In the genomic region with DNA sequence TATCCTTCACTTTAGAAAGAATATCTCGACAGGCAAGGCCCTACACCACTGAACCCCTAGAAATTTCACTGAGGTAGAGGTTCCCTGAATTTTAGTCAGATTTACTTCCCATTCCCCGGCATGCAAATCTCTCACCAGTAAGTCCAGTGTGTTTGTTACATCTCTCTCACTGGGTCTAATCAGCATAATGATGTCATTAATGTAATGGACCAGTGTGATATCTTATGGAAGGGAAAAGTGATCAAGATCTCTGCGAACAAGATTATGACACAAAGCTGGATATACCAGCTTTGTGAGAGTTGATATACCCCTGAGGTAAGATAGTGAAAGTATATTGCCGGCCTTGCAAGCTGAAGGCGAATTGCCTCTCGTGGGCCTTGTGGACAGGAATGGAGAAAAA, we compare ENCODE assay signal across 32 cellular contexts. TPM values are rescaled to one million over a fixed set of nuclear protein-coding genes. Genes with fewer than 3 reads are reported as not detected.
DNase-seq lines count a peak whose midpoint lies in the region; ATAC-seq, FAIRE-seq and TF ChIP-seq lines count a peak whose summit lies in the region.
"Had no signal": no experiment of that assay in that cellular context is flagged by ENCODE, and none has a peak within 500 bp of the region (broad histone marks: within the 10 kb centered on the region; RNA-seq: fewer than 3 reads in every experiment).

No MANE protein-coding gene starts in this region.

- ATAC-seq in HepG2 (no peak), right lobe of liver (no peak), K562 (no peak), gastrocnemius medialis (no peak)
- no peak for ATAC-seq in stimulated activated memory B cell treated with anti-CD40 and anti-IgM and Interleukin-4, amounts not matched to agents 10 μg/mL and 1 μg/mL and 100 μg/mL, for 72 hours
- ATAC-seq: GM12878 had no signal

- TF ChIP-seq EP300 in HepG2 (IDR thresholded peaks at IDR 0.05; ENCODE audit: low read depth in 2 of 2, low read length in 2 of 2) = no peak
- TF ChIP-seq EP300 in HepG2 (CRISPR knock-in tag; IDR thresholded peaks at IDR 0.05; ENCODE audit: borderline replicate concordance) = no peak
- no peak for TF ChIP-seq EP300 in K562 (IDR thresholded peaks at IDR 0.05; ENCODE audit: low read length)

- H3K36me3 ChIP-seq in HepG2 (replicated peaks in 1 of 2; ENCODE audit: control insufficient read depth in 1 of 2, insufficient read depth in 2 of 2, low read length in 2 of 2) = no peaks in the 10 kb centered on the region
- H3K36me3 ChIP-seq in right lobe of liver = no peaks in the 10 kb centered on the region
- H3K36me3 ChIP-seq in HEK293 (ENCODE audit: control insufficient read depth in 2 of 2, insufficient read depth in 1 of 2, low read length in 2 of 2) = no peaks in the 10 kb centered on the region
- no peaks in the 10 kb centered on the region for H3K36me3 ChIP-seq in K562 (ENCODE audit: control insufficient read depth, insufficient read depth, low read length)
- no peaks in the 10 kb centered on the region for H3K36me3 ChIP-seq in gastrocnemius medialis
- H3K36me3 ChIP-seq: BE2C, BLaER1 had no signal

- CTCF ChIA-PET in HepG2 (lab: Yijun Ruan, JAX; ENCODE audit: low intra/inter-chr PET ratio, low total read pairs) = no interaction called here
- CTCF ChIA-PET in HEK293 (lab: Yijun Ruan, JAX) = interaction anchor here (1.2 kb wide), 1 partner anchor 221 kb away, joined by 4 read pairs; no protein-coding TSS in a partner anchor
- CTCF ChIA-PET in K562 (lab: Yijun Ruan, JAX; ENCODE audit: low intra/inter-chr PET ratio) = no interaction called here

- TF ChIP-seq RAD21 in HepG2 (CRISPR knock-in tag; IDR thresholded peaks at IDR 0.05) (no peak), K562 (CRISPR knock-in tag; conservative IDR thresholded peaks at IDR 0.05 in 1 of 2, IDR thresholded peaks at IDR 0.05 in 1 of 2) (no peak)

- H3K79me2 ChIP-seq in HepG2 (ENCODE audit: insufficient read depth, low read length) = no peaks in the 10 kb centered on the region
- no peaks in the 10 kb centered on the region for H3K79me2 ChIP-seq in K562 (ENCODE audit: control insufficient read depth, insufficient read depth, low read length)

- TF ChIP-seq POLR2A in HepG2 (IDR thresholded peaks at IDR 0.05; ENCODE audit: insufficient read depth in 1 of 2, low read depth in 2 of 2, low read length in 2 of 2) (no peak), right lobe of liver (IDR thresholded peaks at IDR 0.05) (no peak), K562 (conservative IDR thresholded peaks at IDR 0.05) (no peak), gastrocnemius medialis (IDR thresholded peaks at IDR 0.05) (no peak)

- no peaks in the 10 kb centered on the region for H3K27me3 ChIP-seq in HepG2 (ENCODE audit: control insufficient read depth in 1 of 2, insufficient read depth in 2 of 2, low read length in 2 of 2)
- no peaks in the 10 kb centered on the region for H3K27me3 ChIP-seq in right lobe of liver
- H3K27me3 ChIP-seq in K562 (ENCODE audit: control insufficient read depth in 2 of 2, insufficient read depth in 2 of 2, low read length in 2 of 2) = no peaks in the 10 kb centered on the region
- H3K27me3 ChIP-seq in gastrocnemius medialis = no peaks in the 10 kb centered on the region
- H3K27me3 ChIP-seq: BE2C, BLaER1 had no signal

- no peak overlapping the region for H3K27ac Mint-ChIP-seq in stimulated activated memory B cell treated with anti-CD40 and anti-IgM and Interleukin-4, amounts not matched to agents 10 μg/mL and 1 μg/mL and 100 μg/mL, for 72 hours

- no peaks in the 10 kb centered on the region for H3K4me1 Mint-ChIP-seq in stimulated activated memory B cell treated with anti-CD40 and anti-IgM and Interleukin-4, amounts not matched to agents 10 μg/mL and 1 μg/mL and 100 μg/mL, for 72 hours
- H3K4me1 Mint-ChIP-seq: CD4-positive, alpha-beta memory T cell; CD8-positive, alpha-beta memory T cell had no signal

- H3K4me2 ChIP-seq in HepG2 (ENCODE audit: low read depth, low read length) = peak overlapping the region; percentile 27; the same call in 1 of the 2 replicates
- no peak overlapping the region for H3K4me2 ChIP-seq in K562 (ENCODE audit: insufficient read depth, low read length)
- H3K4me2 ChIP-seq: BLaER1 had no signal

- FAIRE-seq in HepG2 (lab: Jason Lieb, UNC) (no peak), K562 (lab: Jason Lieb, UNC) (peak; percentile 42)
- FAIRE-seq: A204.1, GM12878, GM19239 had no signal

- intact Hi-C loops in HepG2 (cut with micrococcal nuclease; ENCODE audit: unreplicated experiment) (no loop called here), right lobe of liver (cut with DNase I) (no loop called here), K562 (cut with micrococcal nuclease) (no loop called here), gastrocnemius medialis (cut with DNase I; ENCODE audit: low total_unique reads) (no loop called here)

- peaks cover 30% of the 10 kb centered on the region for H3K4me1 ChIP-seq in HepG2 (ENCODE audit: insufficient read depth, low read length)
- H3K4me1 ChIP-seq in right lobe of liver = peaks cover 0 to 13% (median 0%) of the 10 kb centered on the region in 4 donors
- no peaks in the 10 kb centered on the region for H3K4me1 ChIP-seq in HEK293 (ENCODE audit: control insufficient read depth, insufficient read depth, low read length)
- peaks cover 0 to 2% of the 10 kb centered on the region in 2 experiments; a peak in 1 of 5 replicates for H3K4me1 ChIP-seq in K562 (replicated peaks in 1 of 2; ENCODE audit: control insufficient read depth in 2 of 2, insufficient read depth in 2 of 2, low read length in 2 of 2)
- peaks cover 0 to 5% of the 10 kb centered on the region in 2 donors for H3K4me1 ChIP-seq in gastrocnemius medialis
- H3K4me1 ChIP-seq: BE2C, BLaER1 had no signal

- no peaks in the 10 kb centered on the region for H3K9me3 Mint-ChIP-seq in stimulated activated memory B cell treated with anti-CD40 and anti-IgM and Interleukin-4, amounts not matched to agents 10 μg/mL and 1 μg/mL and 100 μg/mL, for 72 hours
- H3K9me3 Mint-ChIP-seq: CD4-positive, alpha-beta memory T cell; CD4-positive, CD25-positive, alpha-beta regulatory T cell; CD8-positive, alpha-beta memory T cell had no signal

- in situ Hi-C loops in HepG2 (cut with HindIII; ENCODE audit: extremely low pct_ligation_motif_present, low pct_unique_long_range_greater_than_20kb) = no loop called here
- in situ Hi-C loops in K562 (cut with MboI) = loop anchor here (5.0 kb wide), 1 partner anchor 76 kb away; no protein-coding TSS in a partner anchor
- in situ Hi-C loops in gastrocnemius medialis (cut with MboI; ENCODE audit: low sequenced_read_pairs in 4 of 4) = no loop called here

- H3K36me3 Mint-ChIP-seq in stimulated activated memory B cell treated with anti-CD40 and anti-IgM and Interleukin-4, amounts not matched to agents 10 μg/mL and 1 μg/mL and 100 μg/mL, for 72 hours = no peaks in the 10 kb centered on the region
- H3K36me3 Mint-ChIP-seq: CD14-positive monocyte; CD4-positive, alpha-beta memory T cell; CD4-positive, CD25-positive, alpha-beta regulatory T cell; CD8-positive, alpha-beta memory T cell had no signal

- H2AFZ ChIP-seq in HepG2 (ENCODE audit: low read length) = no peak overlapping the region
- no peak overlapping the region; the same call in 1 of the 2 replicates for H2AFZ ChIP-seq in K562 (ENCODE audit: low read depth, low read length)

- H3K4me3 ChIP-seq in HepG2 (replicated peaks in 1 of 3; ENCODE audit: insufficient read depth in 1 of 3, low read depth in 2 of 3, low read length in 3 of 3) (no peak overlapping the region), right lobe of liver (no peak overlapping the region), HEK293 (ENCODE audit: low read depth, low read length) (no peak overlapping the region), K562 (no peak overlapping the region), gastrocnemius medialis (no peak overlapping the region)
- H3K4me3 ChIP-seq: BLaER1, GM12878 had no signal

- WGBS in HepG2 (ENCODE audit: low lambda C conversion rate) = 55% methylated on average over 6 of the region's 6 CpGs
- 89% methylated on average over 3 of the region's 6 CpGs for WGBS in right lobe of liver (ENCODE audit: insufficient coverage, low coverage, low lambda C conversion rate, missing lambda C conversion rate)
- whole genome bisulfite sequencing in K562 (ENCODE audit: insufficient coverage, low coverage, missing lambda C conversion rate) = 54% methylated on average over 6 of the region's 6 CpGs

- H3K9me1 ChIP-seq in K562 (ENCODE audit: control insufficient read depth, insufficient read depth, low read length) = no peaks in the 10 kb centered on the region

- BruUV-seq in HepG2 (replicated peaks; lab: Mats Ljungman, UMichigan) = no TSS peak
- no TSS peak for BruUV-seq in K562 (replicated peaks; lab: Mats Ljungman, UMichigan)

- DNase-seq in HepG2 (ENCODE audit: low spot score) (no peak), right lobe of liver (no peak), K562 (ENCODE audit: extremely low read depth in 1 of 4, low spot score in 3 of 4) (no peak), gastrocnemius medialis (no peak), cerebellar cortex (ENCODE audit: low spot score) (no peak), NCI-H1417 treated with DMSO at 0.1 percent for 48 hours (lab: John Stamatoyannopoulos, UW) (no peak)
- DNase-seq: 8988T; ACHN; BE2C; C1 segment of cervical spinal cord; CD4-positive, alpha-beta memory T cell; CD4-positive, CD25-positive, alpha-beta regulatory T cell; CD8-positive, alpha-beta memory T cell; COR-L47; DMS 273 treated with DMSO at 0.1 percent for 48 hours; DMS153; DMS53; DMS79; DND-41; EL; GDM1 had no signal

- POLR2A ChIA-PET in HepG2 (lab: Yijun Ruan, JAX) = interaction anchor here (2.2 kb wide), 1 partner anchor 80 kb away, joined by 8 read pairs; a partner anchor contains a TSS
- POLR2A ChIA-PET in HEK293 (lab: Yijun Ruan, JAX) = interaction anchor here (1.4 kb wide), 1 partner anchor 12 kb away, joined by 4 read pairs; a partner anchor contains a TSS
- POLR2A ChIA-PET in K562 (lab: Yijun Ruan, JAX) = interaction anchor here (1.3 to 2.3 kb wide), 5 partner anchors 8 to 99 kb away, joined by 4 to 33 read pairs (median 6); a partner anchor contains a TSS

- no peaks in the 10 kb centered on the region for H3K27me3 Mint-ChIP-seq in stimulated activated memory B cell treated with anti-CD40 and anti-IgM and Interleukin-4, amounts not matched to agents 10 μg/mL and 1 μg/mL and 100 μg/mL, for 72 hours
- H3K27me3 Mint-ChIP-seq: CD4-positive, alpha-beta memory T cell; CD8-positive, alpha-beta memory T cell had no signal

- H4K20me1 ChIP-seq in HepG2 (ENCODE audit: insufficient read depth, low read length) = no peaks in the 10 kb centered on the region
- no peaks in the 10 kb centered on the region for H4K20me1 ChIP-seq in K562 (replicated peaks; ENCODE audit: control insufficient read depth, insufficient read depth, low read length)
- H4K20me1 ChIP-seq: BLaER1 had no signal

- TF ChIP-seq CTCF in HepG2 (CRISPR knock-in tag; IDR thresholded peaks at IDR 0.05) = no peak
- no peak for TF ChIP-seq CTCF in right lobe of liver (IDR thresholded peaks at IDR 0.05)
- TF ChIP-seq CTCF in HEK293 (tag by site-specific recombination; IDR thresholded peaks at IDR 0.05) = no peak
- no peak for TF ChIP-seq CTCF in K562 (IDR thresholded peaks at IDR 0.05 in 2 of 3, conservative IDR thresholded peaks at IDR 0.05 in 1 of 3; ENCODE audit: insufficient read depth in 2 of 3, low read depth in 1 of 3, low read length in 3 of 3)
- TF ChIP-seq CTCF in gastrocnemius medialis (IDR thresholded peaks at IDR 0.05 in 4 of 5, conservative IDR thresholded peaks at IDR 0.05 in 1 of 5) = no peak

- H3K9me3 ChIP-seq in HepG2 (ENCODE audit: low read length) (no peaks in the 10 kb centered on the region), right lobe of liver (no peaks in the 10 kb centered on the region), HEK293 (ENCODE audit: control insufficient read depth, insufficient read depth, low read depth, low read length) (no peaks in the 10 kb centered on the region), K562 (replicated peaks; ENCODE audit: control insufficient read depth, insufficient read depth, low read depth, low read length) (no peaks in the 10 kb centered on the region), gastrocnemius medialis (no peaks in the 10 kb centered on the region)
- H3K9me3 ChIP-seq: BE2C, BLaER1 had no signal

- no peak overlapping the region for H3K4me3 Mint-ChIP-seq in stimulated activated memory B cell treated with anti-CD40 and anti-IgM and Interleukin-4, amounts not matched to agents 10 μg/mL and 1 μg/mL and 100 μg/mL, for 72 hours
- H3K4me3 Mint-ChIP-seq: CD14-positive monocyte; CD4-positive, alpha-beta memory T cell; CD4-positive, CD25-positive, alpha-beta regulatory T cell; CD8-positive, alpha-beta memory T cell had no signal

- H3K27ac ChIP-seq in HepG2 (ENCODE audit: extremely low read length, insufficient read depth, low read length) (no peak overlapping the region), right lobe of liver (no peak overlapping the region), HEK293 (ENCODE audit: extremely low read depth, low read depth, low read length) (no peak overlapping the region), K562 (ENCODE audit: extremely low read depth, low read depth, low read length) (no peak overlapping the region), gastrocnemius medialis (peak overlapping the region in 3 of 4 donors; percentile 29 to 52 (median 30))
- H3K27ac ChIP-seq: BLaER1 had no signal

- no peak overlapping the region for H3K9ac ChIP-seq in HepG2 (ENCODE audit: insufficient read depth, low read depth, low read length)
- H3K9ac ChIP-seq in K562 (ENCODE audit: insufficient read depth in 1 of 2, low read depth in 2 of 2, low read length in 2 of 2) = no peak overlapping the region
- H3K9ac ChIP-seq: BLaER1 had no signal

RNA-seq across cellular contexts. Expression of a gene that starts 7.9 kb away (rescaled TPM):
- total RNA-seq in HepG2 (2016; rRNA removed; fragmentation: Illumina TruSeq; extraction: Trizol) (not detected in 2 replicates), right lobe of liver (not detected), K562 (2014; rRNA removed) (not detected in 2 replicates), K562 (2014; rRNA removed; fragmentation: Illumina TruSeq; extraction: Trizol) (not detected in 2 replicates), K562 (2015; rRNA removed; fragmentation: Illumina TruSeq; extraction: Trizol) (not detected in 2 replicates), K562 (2021) (not detected in 2 replicates), gastrocnemius medialis (not detected)
- not detected in 2 replicates for total RNA-seq in HepG2 (2016; cell fraction: cytosol; rRNA removed; fragmentation: Illumina TruSeq; extraction: Trizol; ENCODE audit: low read depth)
- not detected in 2 replicates for total RNA-seq in HepG2 (2016; cell fraction: insoluble cytoplasmic fraction; rRNA removed; fragmentation: Illumina TruSeq; extraction: Trizol)
- total RNA-seq in HepG2 (2016; cell fraction: membrane; rRNA removed; fragmentation: Illumina TruSeq; extraction: Trizol) = not detected in 2 replicates
- total RNA-seq in HepG2 (2016; cell fraction: nucleus; rRNA removed; fragmentation: Illumina TruSeq; extraction: Trizol) = not detected in 2 replicates
- polyA plus RNA-seq in HepG2 (2011; rRNA removed) (not detected in 2 replicates), K562 (2011; rRNA removed) (not detected in 2 replicates), K562 (2014; fragmentation: Illumina TruSeq; extraction: Trizol) (not detected in 2 replicates), K562 (2014; fragmentation: Nextera tagmentation; extraction: Ambion mirVana) (not detected), K562 (2014; rRNA removed) (not detected in 2 replicates)
- polyA plus RNA-seq in HepG2 (2011; cell fraction: cytosol; rRNA removed) = not detected in 2 replicates
- not detected in 2 replicates for polyA plus RNA-seq in HepG2 (2011; cell fraction: nucleus; rRNA removed)
- polyA plus RNA-seq in HepG2 (2012) = not detected in 2 replicates
- not detected in 2 replicates for polyA plus RNA-seq in HepG2 (2016; cell fraction: cytosol; fragmentation: Illumina TruSeq; extraction: Trizol; ENCODE audit: low read depth)
- not detected in 2 replicates for polyA plus RNA-seq in HepG2 (2016; cell fraction: insoluble cytoplasmic fraction; fragmentation: Illumina TruSeq; extraction: Trizol; ENCODE audit: low read depth)
- polyA plus RNA-seq in HepG2 (2016; cell fraction: membrane; fragmentation: Illumina TruSeq; extraction: Trizol; ENCODE audit: low read depth) = not detected in 2 replicates
- polyA plus RNA-seq in HepG2 (2016; cell fraction: nucleus; fragmentation: Illumina TruSeq; extraction: Trizol; ENCODE audit: insufficient read depth, low read depth) = not detected in 2 replicates
- polyA minus RNA-seq in HepG2 (2011; rRNA and poly(A)+ RNA removed; ENCODE audit: low replicate concordance) = not detected in 2 replicates
- 128 and 411 TPM in 2 replicates for polyA minus RNA-seq in HepG2 (2011; cell fraction: cytosol; rRNA and poly(A)+ RNA removed)
- polyA minus RNA-seq in HepG2 (2011; cell fraction: nucleus; rRNA and poly(A)+ RNA removed) = not detected in 2 replicates
- total RNA-seq in K562 (2011; cell fraction: chromatin; rRNA removed; ENCODE audit: low replicate concordance) = not detected in 2 replicates
- total RNA-seq in K562 (2011; cell fraction: nucleolus; rRNA removed) = not detected in 2 replicates
- not detected in 2 replicates for total RNA-seq in K562 (2011; cell fraction: nucleoplasm; rRNA removed)
- polyA plus RNA-seq in K562 (2011; cell fraction: cytosol; rRNA removed) = not detected in 2 replicates
- under 0.01 TPM in 1 of 2 replicates, not detected in the other for polyA plus RNA-seq in K562 (2011; cell fraction: nucleus; rRNA removed)
- not detected in 2 replicates for polyA plus RNA-seq in K562 (2012)
- polyA minus RNA-seq in K562 (2011; rRNA and poly(A)+ RNA removed) = not detected in 2 replicates
- polyA minus RNA-seq in K562 (2011; cell fraction: cytosol; rRNA and poly(A)+ RNA removed) = 413 and 1,241 TPM in 2 replicates
- not detected in 2 replicates for polyA minus RNA-seq in K562 (2011; cell fraction: nucleus; rRNA and poly(A)+ RNA removed)
- total RNA-seq: A673; CD4-positive, alpha-beta memory T cell; CD4-positive, CD25-positive, alpha-beta regulatory T cell; CD8-positive, alpha-beta memory T cell; Daoy; G401 had no signal
- polyA plus RNA-seq: AG04450; CD14-positive monocyte; CD4-positive, alpha-beta memory T cell; CD4-positive, CD25-positive, alpha-beta regulatory T cell; CD8-positive, alpha-beta memory T cell; GM12878 had no signal

RNA-seq across cellular contexts. Expression of a gene that starts 12.2 kb away (rescaled TPM):
- total RNA-seq in HepG2 (2016; rRNA removed; fragmentation: Illumina TruSeq; extraction: Trizol) (6.0 and 7.4 TPM in 2 replicates), right lobe of liver (1 to 10 TPM; 2.8 to 5.7 (median 4.6) TPM), K562 (2014; rRNA removed) (6.6 and 7.3 TPM in 2 replicates), K562 (2014; rRNA removed; fragmentation: Illumina TruSeq; extraction: Trizol) (11.1 TPM in 2 replicates), K562 (2015; rRNA removed; fragmentation: Illumina TruSeq; extraction: Trizol) (7.9 and 8.4 TPM in 2 replicates), K562 (2021) (15.1 and 17.4 TPM in 2 replicates), gastrocnemius medialis (10 to 100 TPM in 2 of 4 donors, 1 to 10 TPM in 2; 6.2 to 12.0 (median 9.2) TPM)
- total RNA-seq in HepG2 (2016; cell fraction: cytosol; rRNA removed; fragmentation: Illumina TruSeq; extraction: Trizol; ENCODE audit: low read depth) = 2.2 and 3.4 TPM in 2 replicates
- total RNA-seq in HepG2 (2016; cell fraction: insoluble cytoplasmic fraction; rRNA removed; fragmentation: Illumina TruSeq; extraction: Trizol) = 5.6 and 6.4 TPM in 2 replicates
- total RNA-seq in HepG2 (2016; cell fraction: membrane; rRNA removed; fragmentation: Illumina TruSeq; extraction: Trizol) = 3.9 and 4.7 TPM in 2 replicates
- total RNA-seq in HepG2 (2016; cell fraction: nucleus; rRNA removed; fragmentation: Illumina TruSeq; extraction: Trizol) = 2.9 and 3.5 TPM in 2 replicates
- polyA plus RNA-seq in HepG2 (2011; rRNA removed) (2.4 and 3.0 TPM in 2 replicates), K562 (2011; rRNA removed) (7.3 and 7.7 TPM in 2 replicates), K562 (2014; fragmentation: Illumina TruSeq; extraction: Trizol) (14.6 and 17.5 TPM in 2 replicates), K562 (2014; fragmentation: Nextera tagmentation; extraction: Ambion mirVana) (1 to 10 TPM; 8.5 TPM), K562 (2014; rRNA removed) (8.2 and 9.1 TPM in 2 replicates)
- 2.0 and 2.4 TPM in 2 replicates for polyA plus RNA-seq in HepG2 (2011; cell fraction: cytosol; rRNA removed)
- 3.0 and 3.7 TPM in 2 replicates for polyA plus RNA-seq in HepG2 (2011; cell fraction: nucleus; rRNA removed)
- polyA plus RNA-seq in HepG2 (2012) = 2.1 and 2.6 TPM in 2 replicates
- polyA plus RNA-seq in HepG2 (2016; cell fraction: cytosol; fragmentation: Illumina TruSeq; extraction: Trizol; ENCODE audit: low read depth) = 0.72 and 0.81 TPM in 2 replicates
- polyA plus RNA-seq in HepG2 (2016; cell fraction: insoluble cytoplasmic fraction; fragmentation: Illumina TruSeq; extraction: Trizol; ENCODE audit: low read depth) = 5.7 TPM in 2 replicates
- polyA plus RNA-seq in HepG2 (2016; cell fraction: membrane; fragmentation: Illumina TruSeq; extraction: Trizol; ENCODE audit: low read depth) = 1.0 and 1.5 TPM in 2 replicates
- polyA plus RNA-seq in HepG2 (2016; cell fraction: nucleus; fragmentation: Illumina TruSeq; extraction: Trizol; ENCODE audit: insufficient read depth, low read depth) = 4.7 and 5.2 TPM in 2 replicates
- polyA minus RNA-seq in HepG2 (2011; rRNA and poly(A)+ RNA removed; ENCODE audit: low replicate concordance) = 8.5 and 19.7 TPM in 2 replicates
- polyA minus RNA-seq in HepG2 (2011; cell fraction: cytosol; rRNA and poly(A)+ RNA removed) = 2.0 and 2.1 TPM in 2 replicates
- polyA minus RNA-seq in HepG2 (2011; cell fraction: nucleus; rRNA and poly(A)+ RNA removed) = 2.6 and 3.9 TPM in 2 replicates
- 15.9 and 16.7 TPM in 2 replicates for total RNA-seq in K562 (2011; cell fraction: chromatin; rRNA removed; ENCODE audit: low replicate concordance)
- 5.8 and 6.7 TPM in 2 replicates for total RNA-seq in K562 (2011; cell fraction: nucleolus; rRNA removed)
- total RNA-seq in K562 (2011; cell fraction: nucleoplasm; rRNA removed) = 8.4 and 11.2 TPM in 2 replicates
- polyA plus RNA-seq in K562 (2011; cell fraction: cytosol; rRNA removed) = 6.6 and 8.4 TPM in 2 replicates
- 6.8 and 7.8 TPM in 2 replicates for polyA plus RNA-seq in K562 (2011; cell fraction: nucleus; rRNA removed)
- 10.5 and 10.8 TPM in 2 replicates for polyA plus RNA-seq in K562 (2012)
- 15.7 and 17.1 TPM in 2 replicates for polyA minus RNA-seq in K562 (2011; rRNA and poly(A)+ RNA removed)
- polyA minus RNA-seq in K562 (2011; cell fraction: cytosol; rRNA and poly(A)+ RNA removed) = 8.1 and 9.6 TPM in 2 replicates
- 1.8 and 5.2 TPM in 2 replicates for polyA minus RNA-seq in K562 (2011; cell fraction: nucleus; rRNA and poly(A)+ RNA removed)

RNA-seq across cellular contexts. Expression of a gene that starts 13.5 kb away (rescaled TPM):
- 17.1 and 24.2 TPM in 2 replicates for total RNA-seq in HepG2 (2016; rRNA removed; fragmentation: Illumina TruSeq; extraction: Trizol)
- total RNA-seq in HepG2 (2016; cell fraction: cytosol; rRNA removed; fragmentation: Illumina TruSeq; extraction: Trizol; ENCODE audit: low read depth) = 11.2 and 13.5 TPM in 2 replicates
- total RNA-seq in HepG2 (2016; cell fraction: insoluble cytoplasmic fraction; rRNA removed; fragmentation: Illumina TruSeq; extraction: Trizol) = 17.3 and 23.0 TPM in 2 replicates
- total RNA-seq in HepG2 (2016; cell fraction: membrane; rRNA removed; fragmentation: Illumina TruSeq; extraction: Trizol) = 15.4 and 19.0 TPM in 2 replicates
- 5.0 and 7.5 TPM in 2 replicates for total RNA-seq in HepG2 (2016; cell fraction: nucleus; rRNA removed; fragmentation: Illumina TruSeq; extraction: Trizol)
- 15.7 and 16.3 TPM in 2 replicates for polyA plus RNA-seq in HepG2 (2011; rRNA removed)
- 12.7 and 16.7 TPM in 2 replicates for polyA plus RNA-seq in HepG2 (2011; cell fraction: cytosol; rRNA removed)
- polyA plus RNA-seq in HepG2 (2011; cell fraction: nucleus; rRNA removed) = 3.6 and 5.7 TPM in 2 replicates
- 11.2 and 11.6 TPM in 2 replicates for polyA plus RNA-seq in HepG2 (2012)
- 9.1 and 13.2 TPM in 2 replicates for polyA plus RNA-seq in HepG2 (2016; cell fraction: cytosol; fragmentation: Illumina TruSeq; extraction: Trizol; ENCODE audit: low read depth)
- polyA plus RNA-seq in HepG2 (2016; cell fraction: insoluble cytoplasmic fraction; fragmentation: Illumina TruSeq; extraction: Trizol; ENCODE audit: low read depth) = 27.3 and 28.3 TPM in 2 replicates
- 13.7 and 19.3 TPM in 2 replicates for polyA plus RNA-seq in HepG2 (2016; cell fraction: membrane; fragmentation: Illumina TruSeq; extraction: Trizol; ENCODE audit: low read depth)
- polyA plus RNA-seq in HepG2 (2016; cell fraction: nucleus; fragmentation: Illumina TruSeq; extraction: Trizol; ENCODE audit: insufficient read depth, low read depth) = 9.2 and 11.2 TPM in 2 replicates
- polyA minus RNA-seq in HepG2 (2011; rRNA and poly(A)+ RNA removed; ENCODE audit: low replicate concordance) = 3.7 and 10.8 TPM in 2 replicates
- polyA minus RNA-seq in HepG2 (2011; cell fraction: cytosol; rRNA and poly(A)+ RNA removed) = 4.5 and 6.4 TPM in 2 replicates
- 3.9 and 6.5 TPM in 2 replicates for polyA minus RNA-seq in HepG2 (2011; cell fraction: nucleus; rRNA and poly(A)+ RNA removed)
- total RNA-seq in right lobe of liver = 10 to 100 TPM in 4 of 6 experiments, 1 to 10 TPM in 2; 7.8 to 12.0 (median 10.3) TPM
- total RNA-seq in K562 (2011; cell fraction: chromatin; rRNA removed; ENCODE audit: low replicate concordance) = 24.0 and 25.4 TPM in 2 replicates
- 18.0 and 20.3 TPM in 2 replicates for total RNA-seq in K562 (2011; cell fraction: nucleolus; rRNA removed)
- total RNA-seq in K562 (2011; cell fraction: nucleoplasm; rRNA removed) = 27.7 and 36.2 TPM in 2 replicates
- 49.6 and 49.9 TPM in 2 replicates for total RNA-seq in K562 (2014; rRNA removed)
- total RNA-seq in K562 (2014; rRNA removed; fragmentation: Illumina TruSeq; extraction: Trizol) = 43.2 and 46.4 TPM in 2 replicates
- total RNA-seq in K562 (2015; rRNA removed; fragmentation: Illumina TruSeq; extraction: Trizol) = 43.4 and 45.1 TPM in 2 replicates
- 31.6 and 33.3 TPM in 2 replicates for total RNA-seq in K562 (2021)
- 64.1 and 69.3 TPM in 2 replicates for polyA plus RNA-seq in K562 (2011; rRNA removed)
- polyA plus RNA-seq in K562 (2011; cell fraction: cytosol; rRNA removed) = 30.6 and 50.2 TPM in 2 replicates
- polyA plus RNA-seq in K562 (2011; cell fraction: nucleus; rRNA removed) = 17.4 and 29.2 TPM in 2 replicates
- polyA plus RNA-seq in K562 (2012) = 42.8 and 59.6 TPM in 2 replicates
- polyA plus RNA-seq in K562 (2014; fragmentation: Illumina TruSeq; extraction: Trizol) = 44.2 and 53.0 TPM in 2 replicates
- polyA plus RNA-seq in K562 (2014; fragmentation: Nextera tagmentation; extraction: Ambion mirVana) = 10 to 100 TPM; 77.8 to 89.0 TPM
- polyA plus RNA-seq in K562 (2014; rRNA removed) = 50.5 and 68.4 TPM in 2 replicates
- 46.5 and 54.0 TPM in 2 replicates for polyA minus RNA-seq in K562 (2011; rRNA and poly(A)+ RNA removed)
- 8.3 and 15.7 TPM in 2 replicates for polyA minus RNA-seq in K562 (2011; cell fraction: cytosol; rRNA and poly(A)+ RNA removed)
- 7.0 and 14.2 TPM in 2 replicates for polyA minus RNA-seq in K562 (2011; cell fraction: nucleus; rRNA and poly(A)+ RNA removed)
- total RNA-seq in gastrocnemius medialis = 10 to 100 TPM; 33.5 to 81.6 (median 65.0) TPM

Comparison
In these comparisons a context has a peak if more than half of its experiments do, and no peak if none do; other contexts are left out.
1. H3K27ac ChIP-seq: peak in gastrocnemius medialis (3 of 4); none in HepG2 (single experiment), right lobe of liver (0 of 3), HEK293 (single experiment) and K562 (single experiment).